ENCODE assay signal across 18 cellular contexts in the genomic region with DNA sequence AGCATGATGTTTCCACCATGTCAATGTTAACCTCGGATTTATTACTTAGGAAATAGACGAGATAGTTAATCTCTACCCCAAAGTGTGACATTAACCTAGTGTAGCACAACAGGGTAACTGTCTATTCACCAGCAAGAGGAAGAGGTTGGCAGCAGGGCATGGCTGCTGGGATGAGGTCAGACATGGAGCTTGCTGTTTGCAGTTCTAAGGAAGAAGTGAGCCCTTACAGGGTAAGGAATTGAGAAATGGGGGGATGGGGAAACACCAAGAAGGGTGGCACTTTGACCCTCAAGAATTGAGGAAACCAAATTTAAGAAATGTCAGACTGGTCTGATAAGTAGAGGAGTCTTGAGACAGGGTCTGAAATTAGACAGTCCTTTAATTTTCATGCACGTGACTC.
"Had no signal": no experiment of that assay in that cellular context is flagged by ENCODE, and none has a peak within 500 bp of the region (broad histone marks: within the 10 kb centered on the region; RNA-seq: fewer than 3 reads in every experiment).

No MANE protein-coding gene starts in this region.

- H3K9me3 Mint-ChIP-seq: immature natural killer cell had no signal

- H3K4me1 Mint-ChIP-seq: immature natural killer cell had no signal

- DNase-seq: dermis blood vessel endothelial cell; esophagus squamous epithelium; foreskin fibroblast; glutamatergic neuron; immature natural killer cell; left cardiac atrium; left ventricle myocardium inferior; naive thymus-derived CD8-positive, alpha-beta T cell; ovary; right cardiac atrium; small intestine; stimulated activated CD4-positive, alpha-beta T cell treated with anti-CD3 and anti-CD28 coated beads, Interleukin-12 subunit alpha, Interleukin-12 subunit beta, amount 100 ng/mL, for 4 hours; stimulated activated naive CD4-positive, alpha-beta T cell; stomach; substantia nigra; transverse colon had no signal

- H3K4me3 ChIP-seq: esophagus squamous epithelium, gastroesophageal sphincter, left ventricle myocardium inferior, ovary, stomach, thoracic aorta, transverse colon had no signal

- H3K27ac Mint-ChIP-seq: immature natural killer cell; naive thymus-derived CD8-positive, alpha-beta T cell had no signal

- H3K4me1 ChIP-seq: esophagus squamous epithelium, gastroesophageal sphincter, left ventricle myocardium inferior, stomach, transverse colon had no signal

- H3K36me3 Mint-ChIP-seq: immature natural killer cell; naive thymus-derived CD8-positive, alpha-beta T cell had no signal

- ATAC-seq: gastroesophageal sphincter; left cardiac atrium; naive thymus-derived CD8-positive, alpha-beta T cell; right cardiac atrium had no signal

- H3K27me3 ChIP-seq: esophagus squamous epithelium, ovary, transverse colon had no signal

- H3K27ac ChIP-seq: esophagus squamous epithelium, gastroesophageal sphincter, left ventricle myocardium inferior, ovary, stomach, thoracic aorta, transverse colon had no signal

- H3K4me3 Mint-ChIP-seq: immature natural killer cell; naive thymus-derived CD8-positive, alpha-beta T cell had no signal

- H3K9me3 ChIP-seq: esophagus squamous epithelium, ovary, thoracic aorta, transverse colon had no signal

- H3K36me3 ChIP-seq: esophagus squamous epithelium, gastroesophageal sphincter, left ventricle myocardium inferior, ovary, stomach, thoracic aorta, transverse colon had no signal
